Comparison of ENCODE assay signal across 17 cellular contexts in the genomic region with DNA sequence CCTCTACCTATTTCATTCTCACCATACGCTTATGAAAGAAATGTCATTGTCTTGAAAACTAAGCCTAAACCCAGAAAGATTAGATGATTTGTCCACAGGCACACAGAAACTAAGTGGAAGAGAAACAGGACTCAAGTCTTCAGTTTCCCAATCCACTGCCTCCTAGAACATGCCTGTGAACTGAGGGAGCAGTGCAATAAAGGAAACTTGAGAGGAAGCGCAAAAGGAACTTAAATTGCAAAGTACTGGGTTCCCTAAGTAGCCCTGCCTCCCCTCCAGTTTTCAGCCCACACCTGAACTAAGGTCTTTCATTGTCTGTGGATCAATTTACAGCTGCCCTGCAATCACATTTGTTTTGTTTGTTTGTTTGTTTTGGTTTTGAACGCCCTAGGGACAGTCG.
"Had no signal": no experiment of that assay in that cellular context is flagged by ENCODE, and none has a peak within 500 bp of the region (broad histone marks: within the 10 kb centered on the region; RNA-seq: fewer than 3 reads in every experiment).

No MANE protein-coding gene starts in this region.

- ATAC-seq: esophagus mucosa; foreskin keratinocyte; mucosa of descending colon; naive thymus-derived CD8-positive, alpha-beta T cell; T-helper 17 cell had no signal

- H3K27me3 ChIP-seq: brain microvascular endothelial cell, sigmoid colon, upper lobe of left lung had no signal

- H3K4me3 ChIP-seq: mucosa of descending colon, sigmoid colon, suprapubic skin, upper lobe of left lung had no signal

- H3K4me1 ChIP-seq: foreskin keratinocyte, sigmoid colon had no signal

- FAIRE-seq: TTC549 had no signal

- H3K27ac ChIP-seq: brain microvascular endothelial cell, foreskin keratinocyte, sigmoid colon, suprapubic skin, upper lobe of left lung had no signal

- DNase-seq: activated CD4-positive, CD25-positive, alpha-beta regulatory T cell; amygdala; brain microvascular endothelial cell; cerebellar nuclear complex; dermis blood vessel endothelial cell; foreskin keratinocyte; left colon; mucosa of descending colon; naive thymus-derived CD8-positive, alpha-beta T cell; sigmoid colon; stimulated activated CD4-positive, alpha-beta T cell treated with anti-CD3 and anti-CD28 coated beads, Interleukin-2, amount 100 ng/mL, for 24 hours; stimulated activated naive CD4-positive, alpha-beta T cell; T-helper 17 cell; upper lobe of left lung had no signal

- H3K36me3 ChIP-seq: brain microvascular endothelial cell, sigmoid colon, suprapubic skin, upper lobe of left lung had no signal

- H3K9me3 ChIP-seq: mucosa of descending colon, sigmoid colon, suprapubic skin, upper lobe of left lung had no signal
